ENCODE assay signal across 1 cellular context in the genomic region with DNA sequence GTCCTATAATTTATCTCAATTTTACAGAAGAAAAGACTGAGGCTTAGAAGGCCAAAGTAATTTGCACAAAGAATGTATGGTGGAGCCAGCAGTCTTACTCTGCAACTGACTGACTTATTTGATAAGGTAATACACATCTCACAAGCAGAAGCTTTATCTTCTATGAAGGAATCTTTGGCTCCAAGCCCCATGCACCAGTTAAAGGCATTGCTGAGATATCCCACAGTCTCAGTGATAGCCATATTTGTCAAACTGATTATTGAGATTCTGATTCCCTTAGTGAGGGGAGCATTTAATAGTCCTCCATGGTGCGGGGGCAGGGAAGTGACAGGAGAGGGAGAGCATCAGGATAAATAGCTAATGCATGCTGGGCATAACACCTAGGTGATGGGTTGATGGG.
TF ChIP-seq lines count a peak whose summit lies in the region.

No MANE protein-coding gene starts in this region.

TF ChIP-seq in H1, 55 proteins besides CTCF, POLR2A, EP300 and RAD21:
- TF ChIP-seq EGR1 (IDR thresholded peaks at IDR 0.05; ENCODE audit: borderline replicate concordance, low read depth, low read length): no peak
- TF ChIP-seq, protein P1, sequence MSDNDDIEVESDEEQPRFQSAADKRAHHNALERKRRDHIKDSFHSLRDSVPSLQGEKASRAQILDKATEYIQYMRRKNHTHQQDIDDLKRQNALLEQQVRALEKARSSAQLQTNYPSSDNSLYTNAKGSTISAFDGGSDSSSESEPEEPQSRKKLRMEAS (IDR thresholded peaks at IDR 0.05): no peak
- no peak for TF ChIP-seq GTF2F1 (IDR thresholded peaks at IDR 0.05; ENCODE audit: borderline replicate concordance, low read depth, low read length)
- no peak for TF ChIP-seq NRF1 (IDR thresholded peaks at IDR 0.05; ENCODE audit: low read depth, low read length)
- TF ChIP-seq BACH1 (IDR thresholded peaks at IDR 0.05; ENCODE audit: low read length): no peak
- TF ChIP-seq POLR2AphosphoS5 (IDR thresholded peaks at IDR 0.05; ENCODE audit: low read depth, low read length): no peak
- TF ChIP-seq CEBPB (IDR thresholded peaks at IDR 0.05; ENCODE audit: low read depth, low read length): no peak
- TF ChIP-seq RNF2 (IDR thresholded peaks at IDR 0.05; ENCODE audit: borderline replicate concordance, low read depth, low read length, missing control alignments, poor library complexity, severe bottlenecking): no peak
- TF ChIP-seq, protein P2, sequence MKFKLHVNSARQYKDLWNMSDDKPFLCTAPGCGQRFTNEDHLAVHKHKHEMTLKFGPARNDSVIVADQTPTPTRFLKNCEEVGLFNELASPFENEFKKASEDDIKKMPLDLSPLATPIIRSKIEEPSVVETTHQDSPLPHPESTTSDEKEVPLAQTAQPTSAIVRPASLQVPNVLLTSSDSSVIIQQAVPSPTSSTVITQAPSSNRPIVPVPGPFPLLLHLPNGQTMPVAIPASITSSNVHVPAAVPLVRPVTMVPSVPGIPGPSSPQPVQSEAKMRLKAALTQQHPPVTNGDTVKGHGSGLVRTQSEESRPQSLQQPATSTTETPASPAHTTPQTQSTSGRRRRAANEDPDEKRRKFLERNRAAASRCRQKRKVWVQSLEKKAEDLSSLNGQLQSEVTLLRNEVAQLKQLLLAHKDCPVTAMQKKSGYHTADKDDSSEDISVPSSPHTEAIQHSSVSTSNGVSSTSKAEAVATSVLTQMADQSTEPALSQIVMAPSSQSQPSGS (IDR thresholded peaks at IDR 0.05; ENCODE audit: low read length): no peak
- no peak for TF ChIP-seq ZNF274 (IDR thresholded peaks at IDR 0.05; ENCODE audit: borderline replicate concordance, extremely low read depth, low read length)
- TF ChIP-seq, protein P3, sequence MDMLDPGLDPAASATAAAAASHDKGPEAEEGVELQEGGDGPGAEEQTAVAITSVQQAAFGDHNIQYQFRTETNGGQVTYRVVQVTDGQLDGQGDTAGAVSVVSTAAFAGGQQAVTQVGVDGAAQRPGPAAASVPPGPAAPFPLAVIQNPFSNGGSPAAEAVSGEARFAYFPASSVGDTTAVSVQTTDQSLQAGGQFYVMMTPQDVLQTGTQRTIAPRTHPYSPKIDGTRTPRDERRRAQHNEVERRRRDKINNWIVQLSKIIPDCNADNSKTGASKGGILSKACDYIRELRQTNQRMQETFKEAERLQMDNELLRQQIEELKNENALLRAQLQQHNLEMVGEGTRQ (IDR thresholded peaks at IDR 0.05; ENCODE audit: low read length): no peak
- TF ChIP-seq CBX5 (IDR thresholded peaks at IDR 0.05; ENCODE audit: low read depth, low read length): no peak
- TF ChIP-seq GABPA (IDR thresholded peaks at IDR 0.05; ENCODE audit: borderline replicate concordance, insufficient read depth, low read length): no peak
- no peak for TF ChIP-seq NANOG (IDR thresholded peaks at IDR 0.05; ENCODE audit: insufficient read depth, low read depth, low read length, poor library complexity, severe bottlenecking)
- no peak for TF ChIP-seq MAFK (IDR thresholded peaks at IDR 0.05; ENCODE audit: low read depth, low read length)
